Comparison of ENCODE assay signal across 1 cellular context in the genomic region with DNA sequence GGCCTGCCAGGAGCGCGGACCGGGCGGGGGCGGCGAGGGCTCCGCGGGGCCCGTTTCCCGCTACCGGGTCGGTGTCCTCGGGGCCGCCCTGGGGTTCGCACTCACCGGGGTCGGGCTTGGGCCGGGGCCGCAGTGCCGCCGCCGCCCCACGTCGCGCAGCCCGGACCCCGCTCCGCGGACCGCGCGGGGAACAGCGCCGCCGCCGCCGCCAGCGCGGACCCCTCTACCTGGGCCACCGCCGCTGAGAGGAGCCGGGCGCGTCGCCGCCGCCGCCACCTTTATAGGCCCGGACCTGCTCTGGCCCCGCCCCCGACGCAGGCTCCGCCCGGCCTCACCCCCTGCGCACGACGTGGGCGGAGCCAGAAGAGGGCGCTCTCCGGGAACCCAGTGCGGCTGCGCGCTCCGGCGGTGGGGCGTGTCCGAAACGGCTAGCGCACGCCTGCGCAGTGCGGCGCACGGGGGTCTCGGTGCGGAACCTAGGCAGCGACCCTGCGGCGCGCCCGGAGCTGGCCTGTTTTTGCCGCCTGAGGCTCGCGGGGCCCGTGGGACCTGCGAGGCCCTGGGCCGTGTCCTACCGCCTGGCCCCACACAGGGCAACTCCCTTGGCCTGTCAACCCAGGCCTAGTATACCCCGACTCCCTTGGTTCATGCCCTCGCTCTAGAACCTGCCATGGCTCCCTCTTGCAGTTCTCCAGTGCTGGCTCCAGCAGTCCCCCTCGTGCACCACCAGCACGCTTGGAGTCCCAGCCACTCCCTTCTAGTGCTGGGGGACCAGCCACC.
TF ChIP-seq lines count a peak whose summit lies in the region.

A gene (minus strand): TSS at position 254 of the 780 bp plus-strand sequence. CDS start 393 bp downstream, outside the sequence.

TF ChIP-seq in GM12878, 131 proteins besides CTCF, POLR2A, EP300 and RAD21 (continued from another document):
- TF ChIP-seq, protein P1, sequence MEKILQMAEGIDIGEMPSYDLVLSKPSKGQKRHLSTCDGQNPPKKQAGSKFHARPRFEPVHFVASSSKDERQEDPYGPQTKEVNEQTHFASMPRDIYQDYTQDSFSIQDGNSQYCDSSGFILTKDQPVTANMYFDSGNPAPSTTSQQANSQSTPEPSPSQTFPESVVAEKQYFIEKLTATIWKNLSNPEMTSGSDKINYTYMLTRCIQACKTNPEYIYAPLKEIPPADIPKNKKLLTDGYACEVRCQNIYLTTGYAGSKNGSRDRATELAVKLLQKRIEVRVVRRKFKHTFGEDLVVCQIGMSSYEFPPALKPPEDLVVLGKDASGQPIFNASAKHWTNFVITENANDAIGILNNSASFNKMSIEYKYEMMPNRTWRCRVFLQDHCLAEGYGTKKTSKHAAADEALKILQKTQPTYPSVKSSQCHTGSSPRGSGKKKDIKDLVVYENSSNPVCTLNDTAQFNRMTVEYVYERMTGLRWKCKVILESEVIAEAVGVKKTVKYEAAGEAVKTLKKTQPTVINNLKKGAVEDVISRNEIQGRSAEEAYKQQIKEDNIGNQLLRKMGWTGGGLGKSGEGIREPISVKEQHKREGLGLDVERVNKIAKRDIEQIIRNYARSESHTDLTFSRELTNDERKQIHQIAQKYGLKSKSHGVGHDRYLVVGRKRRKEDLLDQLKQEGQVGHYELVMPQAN (conservative IDR thresholded peaks at IDR 0.05) = peak; percentile 94
- TF ChIP-seq NR2F1 (conservative IDR thresholded peaks at IDR 0.05) (peak; percentile 73), MYB (IDR thresholded peaks at IDR 0.05; ENCODE audit: borderline replicate concordance, low read depth, low read length) (0 out of 2 replicates have a peak, but pooled peaks have one; percentile 19)
